15 cellular contexts compared by ENCODE assay signal in genomic region chr10:23370106-23370505, GRCh38. TPM values are rescaled to one million over a fixed set of nuclear protein-coding genes. Genes with fewer than 3 reads are reported as not detected.
A peak's percentile ranks its signal among the peaks of the same experiment; 100 is the strongest.
DNase-seq lines count a peak whose midpoint lies in the region; ATAC-seq lines count a peak whose summit lies in the region.
"Had no signal": no experiment of that assay in that cellular context is flagged by ENCODE, and none has a peak within 500 bp of the region (broad histone marks: within the 10 kb centered on the region; RNA-seq: fewer than 3 reads in every experiment).

No MANE protein-coding gene starts in this region.

- H3K4me1 Mint-ChIP-seq in CD4-positive, CD25-positive, alpha-beta regulatory T cell: peaks cover 19 to 55% (median 45%) of the 10 kb centered on the region in 4 donors
- peaks cover 48% of the 10 kb centered on the region for H3K4me1 Mint-ChIP-seq in activated naive CD8-positive, alpha-beta T cell treated with anti-CD3 and anti-CD28 coated beads for 36 hours

- H2BK15ac ChIP-seq in mesenchymal stem cell (ENCODE audit: low read depth, poor library complexity, severe bottlenecking): peak overlapping the region; percentile 13

- peak overlapping the region; percentile 22 to 65 (median 59) for H3K27ac Mint-ChIP-seq in CD4-positive, CD25-positive, alpha-beta regulatory T cell
- H3K27ac Mint-ChIP-seq in activated naive CD8-positive, alpha-beta T cell treated with anti-CD3 and anti-CD28 coated beads for 36 hours: peak overlapping the region; percentile 10

- H2AK5ac ChIP-seq in mesenchymal stem cell (ENCODE audit: low read length, severe bottlenecking): no peak overlapping the region

- H3K4me1 ChIP-seq in CD4-positive, CD25-positive, alpha-beta regulatory T cell (ENCODE audit: control insufficient read depth, insufficient read depth, low read length, poor library complexity, severe bottlenecking): peaks cover 38% of the 10 kb centered on the region
- peaks cover 9% of the 10 kb centered on the region for H3K4me1 ChIP-seq in mesenchymal stem cell (ENCODE audit: control insufficient read depth, insufficient read depth, low read depth, low read length)

- H3K36me3 ChIP-seq in CD4-positive, CD25-positive, alpha-beta regulatory T cell (ENCODE audit: control insufficient read depth, insufficient read depth, low read length): no peaks in the 10 kb centered on the region
- H3K36me3 ChIP-seq in mesenchymal stem cell (ENCODE audit: control insufficient read depth in 1 of 2, insufficient read depth in 2 of 2, low read depth in 1 of 2, low read length in 2 of 2): no peaks in the 10 kb centered on the region
- H3K36me3 ChIP-seq: Peyer's patch had no signal

- H3K36me3 Mint-ChIP-seq in CD4-positive, CD25-positive, alpha-beta regulatory T cell: no peaks in the 10 kb centered on the region
- peaks cover 3% of the 10 kb centered on the region for H3K36me3 Mint-ChIP-seq in activated naive CD8-positive, alpha-beta T cell treated with anti-CD3 and anti-CD28 coated beads for 36 hours

- H3K4me3 Mint-ChIP-seq in CD4-positive, CD25-positive, alpha-beta regulatory T cell: peak overlapping the region in 2 of 4 donors; percentile 3 to 7
- no peak overlapping the region for H3K4me3 Mint-ChIP-seq in activated naive CD8-positive, alpha-beta T cell treated with anti-CD3 and anti-CD28 coated beads for 36 hours

- H3K4me3 ChIP-seq in CD4-positive, CD25-positive, alpha-beta regulatory T cell (ENCODE audit: low read depth, low read length): no peak overlapping the region
- no peak overlapping the region for H3K4me3 ChIP-seq in mesenchymal stem cell (ENCODE audit: insufficient read depth in 1 of 2, low read depth in 1 of 2, low read length in 2 of 2)
- H3K4me3 ChIP-seq: Peyer's patch had no signal

- no peak overlapping the region for H3K23ac ChIP-seq in mesenchymal stem cell (ENCODE audit: low read length in 2 of 2)

- H3K18ac ChIP-seq in mesenchymal stem cell (ENCODE audit: low read depth in 1 of 2, low read length in 2 of 2): no peak overlapping the region

- no peak overlapping the region for H3K4me2 ChIP-seq in mesenchymal stem cell (ENCODE audit: low read length, poor library complexity, severe bottlenecking)

- no peak overlapping the region for H3K27ac ChIP-seq in CD4-positive, CD25-positive, alpha-beta regulatory T cell (ENCODE audit: insufficient read depth, low read length, poor library complexity, severe bottlenecking)
- H3K27ac ChIP-seq in mesenchymal stem cell (ENCODE audit: low read length, poor library complexity, severe bottlenecking): peak overlapping the region; percentile 91
- H3K27ac ChIP-seq: Peyer's patch had no signal

- peak in 1 of 3 donors; percentile 23 for DNase-seq in CD4-positive, CD25-positive, alpha-beta regulatory T cell
- DNase-seq in H4 (ENCODE audit: low spot score): peak; percentile 4
- no peak for DNase-seq in activated naive CD8-positive, alpha-beta T cell treated with anti-CD3 and anti-CD28 coated beads for 36 hours
- peak; percentile 81 for DNase-seq in mesenchymal stem cell
- no peak for DNase-seq in effector CD4-positive, alpha-beta T cell
- DNase-seq: cortex of kidney; NCI-H1105; Peyer's patch; right cardiac atrium; stimulated activated CD4-positive, alpha-beta T cell treated with anti-CD3 and anti-CD28 coated beads, Interleukin-4, amount 100 ng/mL, for 24 hours; stimulated activated naive CD4-positive, alpha-beta T cell treated with Interleukin-2 at 50 U/mL for 16 hours; T-helper 9 cell had no signal

- no peak overlapping the region for H2BK120ac ChIP-seq in mesenchymal stem cell (ENCODE audit: low read depth, low read length)

- H2AFZ ChIP-seq in mesenchymal stem cell (ENCODE audit: low read depth, low read length): no peak overlapping the region

- peaks cover 0 to 2% (median 0%) of the 10 kb centered on the region in 7 donors for H3K9me3 Mint-ChIP-seq in CD4-positive, CD25-positive, alpha-beta regulatory T cell
- H3K9me3 Mint-ChIP-seq in activated naive CD8-positive, alpha-beta T cell treated with anti-CD3 and anti-CD28 coated beads for 36 hours: peaks cover 14% of the 10 kb centered on the region

- no peak overlapping the region for H3K4ac ChIP-seq in mesenchymal stem cell (ENCODE audit: low read depth in 1 of 2, low read length in 2 of 2)

- H3K14ac ChIP-seq in mesenchymal stem cell (ENCODE audit: low read length in 2 of 2): no peak overlapping the region

- H3K9me3 ChIP-seq in CD4-positive, CD25-positive, alpha-beta regulatory T cell (ENCODE audit: control insufficient read depth in 2 of 2, low read length in 2 of 2): no peaks in the 10 kb centered on the region
- H3K9me3 ChIP-seq in mesenchymal stem cell (ENCODE audit: control insufficient read depth, low read length): no peaks in the 10 kb centered on the region
- H3K9me3 ChIP-seq: Peyer's patch had no signal

- H2BK5ac ChIP-seq in mesenchymal stem cell (ENCODE audit: low read depth, low read length, poor library complexity, severe bottlenecking): no peak overlapping the region

- no peaks in the 10 kb centered on the region for H3K27me3 Mint-ChIP-seq in CD4-positive, CD25-positive, alpha-beta regulatory T cell
- no peaks in the 10 kb centered on the region for H3K27me3 Mint-ChIP-seq in activated naive CD8-positive, alpha-beta T cell treated with anti-CD3 and anti-CD28 coated beads for 36 hours

- H4K91ac ChIP-seq in mesenchymal stem cell (ENCODE audit: low read length): no peak overlapping the region

- H3K27me3 ChIP-seq in CD4-positive, CD25-positive, alpha-beta regulatory T cell (ENCODE audit: control insufficient read depth, insufficient read depth, low read length): no peaks in the 10 kb centered on the region
- H3K27me3 ChIP-seq in mesenchymal stem cell (ENCODE audit: control insufficient read depth in 1 of 2, insufficient read depth in 1 of 2, low read length in 2 of 2): no peaks in the 10 kb centered on the region
- H3K27me3 ChIP-seq: Peyer's patch had no signal

- no peak overlapping the region for H2BK12ac ChIP-seq in mesenchymal stem cell (ENCODE audit: low read length in 2 of 2)

- no peak for ATAC-seq in CD4-positive, CD25-positive, alpha-beta regulatory T cell (ENCODE audit: low read depth in 2 of 2)
- no peak for ATAC-seq in GM19397 (IDR thresholded peaks at IDR 0.05; ENCODE audit: unreplicated experiment)
- ATAC-seq in HG02885 (IDR thresholded peaks at IDR 0.05; ENCODE audit: poor library complexity, unreplicated experiment): no peak

- H4K8ac ChIP-seq in mesenchymal stem cell (ENCODE audit: low read length): no peak overlapping the region

- no peak overlapping the region for H3K9ac ChIP-seq in mesenchymal stem cell (ENCODE audit: low read length)

- H3K79me1 ChIP-seq in mesenchymal stem cell (replicated peaks; ENCODE audit: low read length, poor library complexity, severe bottlenecking): no peaks in the 10 kb centered on the region

- WGBS in mesenchymal stem cell: 20% methylated on average over 2 of the region's 3 CpGs

RNA-seq across cellular contexts. Expression of gene C10orf67, which starts 25.5 kb away (rescaled TPM):
- total RNA-seq in CD4-positive, CD25-positive, alpha-beta regulatory T cell: 0.49 TPM
- polyA plus RNA-seq in CD4-positive, CD25-positive, alpha-beta regulatory T cell: under 1 TPM in 3 of 4 donors, not detected in 1; 0.31 to 0.74 (median 0.47) TPM
- not detected in 2 replicates for total RNA-seq in H4 (2014; rRNA removed; shearing (Covaris generic))
- under 1 TPM; 0.45 to 0.60 TPM for total RNA-seq in activated naive CD8-positive, alpha-beta T cell treated with anti-CD3 and anti-CD28 coated beads for 36 hours
- 0.15 TPM for polyA plus RNA-seq in mesenchymal stem cell (2013, experiment 1 of 2)
- polyA plus RNA-seq in mesenchymal stem cell (2013, experiment 2 of 2): 0.05 TPM
- total RNA-seq: NCI-H460 had no signal

Comparison
In these comparisons a context has a peak if more than half of its experiments do, and no peak if none do; other contexts are left out.
1. DNase-seq: peak in H4 (single experiment) and mesenchymal stem cell (single experiment); none in activated naive CD8-positive, alpha-beta T cell treated with anti-CD3 and anti-CD28 coated beads for 36 hours (single experiment) and effector CD4-positive, alpha-beta T cell (single experiment).